Comparison of ENCODE assay signal across 1 cellular context in the genomic region with DNA sequence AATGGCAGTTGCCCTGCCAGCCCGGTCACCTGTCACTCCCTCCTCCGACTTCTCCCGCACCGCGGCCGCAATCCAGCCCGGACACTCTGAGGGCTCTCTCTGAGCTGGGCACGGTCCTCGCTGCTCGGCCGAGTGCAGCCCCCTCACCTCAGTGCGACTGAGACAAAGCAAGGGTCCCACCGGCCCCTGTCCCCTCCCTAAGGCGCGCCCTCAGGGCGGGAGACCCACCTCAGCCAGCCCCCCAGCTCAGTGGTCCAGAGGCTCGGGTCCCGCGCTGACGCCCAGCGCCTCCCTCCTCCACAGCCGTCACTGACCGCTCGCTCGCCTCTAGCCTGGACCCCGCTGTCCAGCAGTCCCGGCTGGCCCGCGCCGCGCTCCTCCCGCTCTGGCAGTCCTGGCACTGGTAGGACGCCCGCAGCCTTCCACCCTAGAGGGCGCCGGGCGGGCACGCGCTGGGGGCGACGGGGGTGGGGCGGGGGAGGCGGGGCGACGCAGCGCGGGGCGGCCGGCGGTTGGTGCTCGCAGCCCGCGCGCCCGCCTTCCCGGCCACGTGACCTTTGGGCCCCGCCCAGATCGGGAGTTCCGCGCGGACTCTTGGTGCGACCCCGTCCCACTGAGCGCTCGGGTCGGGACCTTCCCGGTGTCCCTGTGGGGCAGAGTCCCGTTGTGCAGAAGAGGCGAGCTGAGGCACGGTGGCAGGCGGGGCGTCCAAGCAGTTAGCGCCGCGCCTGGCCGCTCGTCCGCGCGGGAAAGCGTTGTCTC.
A peak's percentile ranks its signal among the peaks of the same experiment; 100 is the strongest.
TF ChIP-seq lines count a peak whose summit lies in the region.

No MANE protein-coding gene starts in this region.

TF ChIP-seq in K562, 482 proteins besides CTCF, POLR2A, EP300 and RAD21 (continued from another document and continues in another):
- TF ChIP-seq, protein P1, sequence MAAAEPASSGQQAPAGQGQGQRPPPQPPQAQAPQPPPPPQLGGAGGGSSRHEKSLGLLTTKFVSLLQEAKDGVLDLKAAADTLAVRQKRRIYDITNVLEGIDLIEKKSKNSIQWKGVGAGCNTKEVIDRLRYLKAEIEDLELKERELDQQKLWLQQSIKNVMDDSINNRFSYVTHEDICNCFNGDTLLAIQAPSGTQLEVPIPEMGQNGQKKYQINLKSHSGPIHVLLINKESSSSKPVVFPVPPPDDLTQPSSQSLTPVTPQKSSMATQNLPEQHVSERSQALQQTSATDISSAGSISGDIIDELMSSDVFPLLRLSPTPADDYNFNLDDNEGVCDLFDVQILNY (CRISPR knock-in tag; IDR thresholded peaks at IDR 0.05), result no peak
- TF ChIP-seq, protein P2, sequence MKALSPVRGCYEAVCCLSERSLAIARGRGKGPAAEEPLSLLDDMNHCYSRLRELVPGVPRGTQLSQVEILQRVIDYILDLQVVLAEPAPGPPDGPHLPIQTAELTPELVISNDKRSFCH (CRISPR knock-in tag; IDR thresholded peaks at IDR 0.05), result no peak
- TF ChIP-seq, protein P2 (tag; IDR thresholded peaks at IDR 0.05), result no peak
- TF ChIP-seq GTF2A2 (tag; IDR thresholded peaks at IDR 0.05), result no peak
- no peak for TF ChIP-seq MTA2 (IDR thresholded peaks at IDR 0.05; ENCODE audit: low read depth)
- TF ChIP-seq, protein P3, sequence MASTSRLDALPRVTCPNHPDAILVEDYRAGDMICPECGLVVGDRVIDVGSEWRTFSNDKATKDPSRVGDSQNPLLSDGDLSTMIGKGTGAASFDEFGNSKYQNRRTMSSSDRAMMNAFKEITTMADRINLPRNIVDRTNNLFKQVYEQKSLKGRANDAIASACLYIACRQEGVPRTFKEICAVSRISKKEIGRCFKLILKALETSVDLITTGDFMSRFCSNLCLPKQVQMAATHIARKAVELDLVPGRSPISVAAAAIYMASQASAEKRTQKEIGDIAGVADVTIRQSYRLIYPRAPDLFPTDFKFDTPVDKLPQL (IDR thresholded peaks at IDR 0.05; ENCODE audit: extremely low read depth, insufficient read length), result no peak
- TF ChIP-seq BCOR (IDR thresholded peaks at IDR 0.05), result 0 out of 2 replicates have a peak, but pooled peaks have one; percentile 32
- TF ChIP-seq, protein P4, sequence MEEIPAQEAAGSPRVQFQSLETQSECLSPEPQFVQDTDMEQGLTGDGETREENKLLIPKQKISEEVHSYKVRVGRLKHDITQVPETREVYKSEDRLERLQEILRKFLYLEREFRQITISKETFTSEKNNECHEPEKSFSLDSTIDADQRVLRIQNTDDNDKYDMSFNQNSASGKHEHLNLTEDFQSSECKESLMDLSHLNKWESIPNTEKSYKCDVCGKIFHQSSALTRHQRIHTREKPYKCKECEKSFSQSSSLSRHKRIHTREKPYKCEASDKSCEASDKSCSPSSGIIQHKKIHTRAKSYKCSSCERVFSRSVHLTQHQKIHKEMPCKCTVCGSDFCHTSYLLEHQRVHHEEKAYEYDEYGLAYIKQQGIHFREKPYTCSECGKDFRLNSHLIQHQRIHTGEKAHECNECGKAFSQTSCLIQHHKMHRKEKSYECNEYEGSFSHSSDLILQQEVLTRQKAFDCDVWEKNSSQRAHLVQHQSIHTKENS (CRISPR knock-in tag; IDR thresholded peaks at IDR 0.05), result no peak
- no peak for TF ChIP-seq POLR2AphosphoS5 (IDR thresholded peaks at IDR 0.05; ENCODE audit: control insufficient read depth, insufficient read depth, low read depth, low read length)
- no peak for TF ChIP-seq KLF13 (tag; IDR thresholded peaks at IDR 0.05; ENCODE audit: borderline replicate concordance, low read depth)
- no peak for TF ChIP-seq SMARCE1 (IDR thresholded peaks at IDR 0.05)
- TF ChIP-seq, protein P5, sequence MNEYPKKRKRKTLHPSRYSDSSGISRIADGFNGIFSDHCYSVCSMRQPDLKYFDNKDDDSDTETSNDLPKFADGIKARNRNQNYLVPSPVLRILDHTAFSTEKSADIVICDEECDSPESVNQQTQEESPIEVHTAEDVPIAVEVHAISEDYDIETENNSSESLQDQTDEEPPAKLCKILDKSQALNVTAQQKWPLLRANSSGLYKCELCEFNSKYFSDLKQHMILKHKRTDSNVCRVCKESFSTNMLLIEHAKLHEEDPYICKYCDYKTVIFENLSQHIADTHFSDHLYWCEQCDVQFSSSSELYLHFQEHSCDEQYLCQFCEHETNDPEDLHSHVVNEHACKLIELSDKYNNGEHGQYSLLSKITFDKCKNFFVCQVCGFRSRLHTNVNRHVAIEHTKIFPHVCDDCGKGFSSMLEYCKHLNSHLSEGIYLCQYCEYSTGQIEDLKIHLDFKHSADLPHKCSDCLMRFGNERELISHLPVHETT (CRISPR knock-in tag; conservative IDR thresholded peaks at IDR 0.05 in 1 of 2, IDR thresholded peaks at IDR 0.05 in 1 of 2), result no peak
- peak; percentile 34; the same call in 1 of the 2 replicates for TF ChIP-seq POLR2G (IDR thresholded peaks at IDR 0.05; ENCODE audit: low read depth, low read length)
- no peak for TF ChIP-seq ZNF584 (CRISPR knock-in tag; IDR thresholded peaks at IDR 0.05; ENCODE audit: low read depth)
- TF ChIP-seq, protein P6, sequence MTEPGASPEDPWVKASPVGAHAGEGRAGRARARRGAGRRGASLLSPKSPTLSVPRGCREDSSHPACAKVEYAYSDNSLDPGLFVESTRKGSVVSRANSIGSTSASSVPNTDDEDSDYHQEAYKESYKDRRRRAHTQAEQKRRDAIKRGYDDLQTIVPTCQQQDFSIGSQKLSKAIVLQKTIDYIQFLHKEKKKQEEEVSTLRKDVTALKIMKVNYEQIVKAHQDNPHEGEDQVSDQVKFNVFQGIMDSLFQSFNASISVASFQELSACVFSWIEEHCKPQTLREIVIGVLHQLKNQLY (CRISPR knock-in tag; conservative IDR thresholded peaks at IDR 0.05), result no peak
- no peak for TF ChIP-seq HNRNPLL (IDR thresholded peaks at IDR 0.05; ENCODE audit: low read depth, low read length, poor library complexity, severe bottlenecking)
- TF ChIP-seq, protein P7, sequence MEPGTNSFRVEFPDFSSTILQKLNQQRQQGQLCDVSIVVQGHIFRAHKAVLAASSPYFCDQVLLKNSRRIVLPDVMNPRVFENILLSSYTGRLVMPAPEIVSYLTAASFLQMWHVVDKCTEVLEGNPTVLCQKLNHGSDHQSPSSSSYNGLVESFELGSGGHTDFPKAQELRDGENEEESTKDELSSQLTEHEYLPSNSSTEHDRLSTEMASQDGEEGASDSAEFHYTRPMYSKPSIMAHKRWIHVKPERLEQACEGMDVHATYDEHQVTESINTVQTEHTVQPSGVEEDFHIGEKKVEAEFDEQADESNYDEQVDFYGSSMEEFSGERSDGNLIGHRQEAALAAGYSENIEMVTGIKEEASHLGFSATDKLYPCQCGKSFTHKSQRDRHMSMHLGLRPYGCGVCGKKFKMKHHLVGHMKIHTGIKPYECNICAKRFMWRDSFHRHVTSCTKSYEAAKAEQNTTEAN (CRISPR knock-in tag; IDR thresholded peaks at IDR 0.05), result no peak
- TF ChIP-seq, protein P8, sequence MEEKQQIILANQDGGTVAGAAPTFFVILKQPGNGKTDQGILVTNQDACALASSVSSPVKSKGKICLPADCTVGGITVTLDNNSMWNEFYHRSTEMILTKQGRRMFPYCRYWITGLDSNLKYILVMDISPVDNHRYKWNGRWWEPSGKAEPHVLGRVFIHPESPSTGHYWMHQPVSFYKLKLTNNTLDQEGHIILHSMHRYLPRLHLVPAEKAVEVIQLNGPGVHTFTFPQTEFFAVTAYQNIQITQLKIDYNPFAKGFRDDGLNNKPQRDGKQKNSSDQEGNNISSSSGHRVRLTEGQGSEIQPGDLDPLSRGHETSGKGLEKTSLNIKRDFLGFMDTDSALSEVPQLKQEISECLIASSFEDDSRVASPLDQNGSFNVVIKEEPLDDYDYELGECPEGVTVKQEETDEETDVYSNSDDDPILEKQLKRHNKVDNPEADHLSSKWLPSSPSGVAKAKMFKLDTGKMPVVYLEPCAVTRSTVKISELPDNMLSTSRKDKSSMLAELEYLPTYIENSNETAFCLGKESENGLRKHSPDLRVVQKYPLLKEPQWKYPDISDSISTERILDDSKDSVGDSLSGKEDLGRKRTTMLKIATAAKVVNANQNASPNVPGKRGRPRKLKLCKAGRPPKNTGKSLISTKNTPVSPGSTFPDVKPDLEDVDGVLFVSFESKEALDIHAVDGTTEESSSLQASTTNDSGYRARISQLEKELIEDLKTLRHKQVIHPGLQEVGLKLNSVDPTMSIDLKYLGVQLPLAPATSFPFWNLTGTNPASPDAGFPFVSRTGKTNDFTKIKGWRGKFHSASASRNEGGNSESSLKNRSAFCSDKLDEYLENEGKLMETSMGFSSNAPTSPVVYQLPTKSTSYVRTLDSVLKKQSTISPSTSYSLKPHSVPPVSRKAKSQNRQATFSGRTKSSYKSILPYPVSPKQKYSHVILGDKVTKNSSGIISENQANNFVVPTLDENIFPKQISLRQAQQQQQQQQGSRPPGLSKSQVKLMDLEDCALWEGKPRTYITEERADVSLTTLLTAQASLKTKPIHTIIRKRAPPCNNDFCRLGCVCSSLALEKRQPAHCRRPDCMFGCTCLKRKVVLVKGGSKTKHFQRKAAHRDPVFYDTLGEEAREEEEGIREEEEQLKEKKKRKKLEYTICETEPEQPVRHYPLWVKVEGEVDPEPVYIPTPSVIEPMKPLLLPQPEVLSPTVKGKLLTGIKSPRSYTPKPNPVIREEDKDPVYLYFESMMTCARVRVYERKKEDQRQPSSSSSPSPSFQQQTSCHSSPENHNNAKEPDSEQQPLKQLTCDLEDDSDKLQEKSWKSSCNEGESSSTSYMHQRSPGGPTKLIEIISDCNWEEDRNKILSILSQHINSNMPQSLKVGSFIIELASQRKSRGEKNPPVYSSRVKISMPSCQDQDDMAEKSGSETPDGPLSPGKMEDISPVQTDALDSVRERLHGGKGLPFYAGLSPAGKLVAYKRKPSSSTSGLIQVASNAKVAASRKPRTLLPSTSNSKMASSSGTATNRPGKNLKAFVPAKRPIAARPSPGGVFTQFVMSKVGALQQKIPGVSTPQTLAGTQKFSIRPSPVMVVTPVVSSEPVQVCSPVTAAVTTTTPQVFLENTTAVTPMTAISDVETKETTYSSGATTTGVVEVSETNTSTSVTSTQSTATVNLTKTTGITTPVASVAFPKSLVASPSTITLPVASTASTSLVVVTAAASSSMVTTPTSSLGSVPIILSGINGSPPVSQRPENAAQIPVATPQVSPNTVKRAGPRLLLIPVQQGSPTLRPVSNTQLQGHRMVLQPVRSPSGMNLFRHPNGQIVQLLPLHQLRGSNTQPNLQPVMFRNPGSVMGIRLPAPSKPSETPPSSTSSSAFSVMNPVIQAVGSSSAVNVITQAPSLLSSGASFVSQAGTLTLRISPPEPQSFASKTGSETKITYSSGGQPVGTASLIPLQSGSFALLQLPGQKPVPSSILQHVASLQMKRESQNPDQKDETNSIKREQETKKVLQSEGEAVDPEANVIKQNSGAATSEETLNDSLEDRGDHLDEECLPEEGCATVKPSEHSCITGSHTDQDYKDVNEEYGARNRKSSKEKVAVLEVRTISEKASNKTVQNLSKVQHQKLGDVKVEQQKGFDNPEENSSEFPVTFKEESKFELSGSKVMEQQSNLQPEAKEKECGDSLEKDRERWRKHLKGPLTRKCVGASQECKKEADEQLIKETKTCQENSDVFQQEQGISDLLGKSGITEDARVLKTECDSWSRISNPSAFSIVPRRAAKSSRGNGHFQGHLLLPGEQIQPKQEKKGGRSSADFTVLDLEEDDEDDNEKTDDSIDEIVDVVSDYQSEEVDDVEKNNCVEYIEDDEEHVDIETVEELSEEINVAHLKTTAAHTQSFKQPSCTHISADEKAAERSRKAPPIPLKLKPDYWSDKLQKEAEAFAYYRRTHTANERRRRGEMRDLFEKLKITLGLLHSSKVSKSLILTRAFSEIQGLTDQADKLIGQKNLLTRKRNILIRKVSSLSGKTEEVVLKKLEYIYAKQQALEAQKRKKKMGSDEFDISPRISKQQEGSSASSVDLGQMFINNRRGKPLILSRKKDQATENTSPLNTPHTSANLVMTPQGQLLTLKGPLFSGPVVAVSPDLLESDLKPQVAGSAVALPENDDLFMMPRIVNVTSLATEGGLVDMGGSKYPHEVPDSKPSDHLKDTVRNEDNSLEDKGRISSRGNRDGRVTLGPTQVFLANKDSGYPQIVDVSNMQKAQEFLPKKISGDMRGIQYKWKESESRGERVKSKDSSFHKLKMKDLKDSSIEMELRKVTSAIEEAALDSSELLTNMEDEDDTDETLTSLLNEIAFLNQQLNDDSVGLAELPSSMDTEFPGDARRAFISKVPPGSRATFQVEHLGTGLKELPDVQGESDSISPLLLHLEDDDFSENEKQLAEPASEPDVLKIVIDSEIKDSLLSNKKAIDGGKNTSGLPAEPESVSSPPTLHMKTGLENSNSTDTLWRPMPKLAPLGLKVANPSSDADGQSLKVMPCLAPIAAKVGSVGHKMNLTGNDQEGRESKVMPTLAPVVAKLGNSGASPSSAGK (IDR thresholded peaks at IDR 0.05), result peak; percentile 84
- no peak for TF ChIP-seq HDAC6 (IDR thresholded peaks at IDR 0.05; ENCODE audit: low read depth, low read length)
- no peak for TF ChIP-seq SNIP1 (IDR thresholded peaks at IDR 0.05; ENCODE audit: low read depth)
- no peak for TF ChIP-seq RBM39 (optimal IDR thresholded peaks at IDR 0.05; ENCODE audit: low read depth, low read length)
- no peak for TF ChIP-seq CSDE1 (IDR thresholded peaks at IDR 0.05)
- no peak for TF ChIP-seq CREBBP (IDR thresholded peaks at IDR 0.05; ENCODE audit: low read depth, low read length)
- TF ChIP-seq, protein P9, sequence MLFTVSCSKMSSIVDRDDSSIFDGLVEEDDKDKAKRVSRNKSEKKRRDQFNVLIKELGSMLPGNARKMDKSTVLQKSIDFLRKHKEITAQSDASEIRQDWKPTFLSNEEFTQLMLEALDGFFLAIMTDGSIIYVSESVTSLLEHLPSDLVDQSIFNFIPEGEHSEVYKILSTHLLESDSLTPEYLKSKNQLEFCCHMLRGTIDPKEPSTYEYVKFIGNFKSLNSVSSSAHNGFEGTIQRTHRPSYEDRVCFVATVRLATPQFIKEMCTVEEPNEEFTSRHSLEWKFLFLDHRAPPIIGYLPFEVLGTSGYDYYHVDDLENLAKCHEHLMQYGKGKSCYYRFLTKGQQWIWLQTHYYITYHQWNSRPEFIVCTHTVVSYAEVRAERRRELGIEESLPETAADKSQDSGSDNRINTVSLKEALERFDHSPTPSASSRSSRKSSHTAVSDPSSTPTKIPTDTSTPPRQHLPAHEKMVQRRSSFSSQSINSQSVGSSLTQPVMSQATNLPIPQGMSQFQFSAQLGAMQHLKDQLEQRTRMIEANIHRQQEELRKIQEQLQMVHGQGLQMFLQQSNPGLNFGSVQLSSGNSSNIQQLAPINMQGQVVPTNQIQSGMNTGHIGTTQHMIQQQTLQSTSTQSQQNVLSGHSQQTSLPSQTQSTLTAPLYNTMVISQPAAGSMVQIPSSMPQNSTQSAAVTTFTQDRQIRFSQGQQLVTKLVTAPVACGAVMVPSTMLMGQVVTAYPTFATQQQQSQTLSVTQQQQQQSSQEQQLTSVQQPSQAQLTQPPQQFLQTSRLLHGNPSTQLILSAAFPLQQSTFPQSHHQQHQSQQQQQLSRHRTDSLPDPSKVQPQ (CRISPR knock-in tag; IDR thresholded peaks at IDR 0.05; ENCODE audit: borderline replicate concordance), result no peak
- no peak for TF ChIP-seq MEF2D (tag; conservative IDR thresholded peaks at IDR 0.05; ENCODE audit: low read depth)
- no peak for TF ChIP-seq TAL1 (IDR thresholded peaks at IDR 0.05)
- no peak for TF ChIP-seq ZNF668 (CRISPR knock-in tag; IDR thresholded peaks at IDR 0.05)
- no peak for TF ChIP-seq HOXB6 (CRISPR knock-in tag; IDR thresholded peaks at IDR 0.05; ENCODE audit: borderline replicate concordance)
- no peak for TF ChIP-seq YY1 (IDR thresholded peaks at IDR 0.05; ENCODE audit: borderline replicate concordance in 1 of 3, control insufficient read depth in 1 of 3, extremely low read depth in 1 of 3, insufficient read depth in 3 of 3, insufficient read length in 1 of 3, insufficient replicate concordance in 2 of 3, low read depth in 1 of 3, low read length in 2 of 3)
- no peak for TF ChIP-seq HDGF (IDR thresholded peaks at IDR 0.05)
- TF ChIP-seq RAD51 (IDR thresholded peaks at IDR 0.05; ENCODE audit: borderline replicate concordance, low read depth), result peak; percentile 89
- TF ChIP-seq NFYB (IDR thresholded peaks at IDR 0.05; ENCODE audit: extremely low read depth, insufficient read length), result no peak
